In genomic region chr3:150603090-150603887, GRCh38 we compare ENCODE assay signal across 1 cellular context.
A peak's percentile ranks its signal among the peaks of the same experiment; 100 is the strongest.
TF ChIP-seq lines count a peak whose summit lies in the region.

TSS of gene SELENOT (plus strand) at chr3:150603321. CDS start at chr3:150603363, 42 bp downstream.

TF ChIP-seq in HEK293, 187 proteins besides CTCF, POLR2A, EP300 and RAD21 (continued from another document and continues in another):
- TF ChIP-seq PBX3 (CRISPR knock-in tag; IDR thresholded peaks at IDR 0.05) (no peak), ZNF404 (tag by site-specific recombination; IDR thresholded peaks at IDR 0.05) (no peak), SETDB1 (IDR thresholded peaks at IDR 0.05; ENCODE audit: insufficient read length, low read length) (no peak), ZNF623 (tag by site-specific recombination; IDR thresholded peaks at IDR 0.05) (peak; percentile 20; the same call in 1 of the 2 replicates), ZBTB49 (tag by site-specific recombination; IDR thresholded peaks at IDR 0.05; ENCODE audit: low read depth) (no peak), ZNF768 (tag by site-specific recombination; IDR thresholded peaks at IDR 0.05) (0 out of 2 replicates have a peak, but pooled peaks have one; percentile 23), TSHZ1 (tag by site-specific recombination; IDR thresholded peaks at IDR 0.05; ENCODE audit: borderline replicate concordance) (0 out of 2 replicates have a peak, but pooled peaks have one; percentile 40), ZFHX2 (tag by site-specific recombination; conservative IDR thresholded peaks at IDR 0.05) (peak; percentile 76), ZBTB1 (tag by site-specific recombination; IDR thresholded peaks at IDR 0.05) (no peak), ZNF776 (tag by site-specific recombination; IDR thresholded peaks at IDR 0.05; ENCODE audit: borderline replicate concordance) (no peak), PRDM10 (tag by site-specific recombination; IDR thresholded peaks at IDR 0.05) (peak; percentile 56; the same call in 1 of the 2 replicates), ZNF146 (tag by site-specific recombination; IDR thresholded peaks at IDR 0.05) (no peak), GLIS1 (tag by site-specific recombination; IDR thresholded peaks at IDR 0.05) (no peak), ZFP69B (tag by site-specific recombination; IDR thresholded peaks at IDR 0.05) (peak; percentile 84), ZNF274 (IDR thresholded peaks at IDR 0.05; ENCODE audit: low read length) (no peak), ZNF274 (tag by site-specific recombination; IDR thresholded peaks at IDR 0.05; ENCODE audit: borderline replicate concordance) (no peak), ZNF140 (tag by site-specific recombination; IDR thresholded peaks at IDR 0.05) (no peak), ELK4 (IDR thresholded peaks at IDR 0.05; ENCODE audit: borderline replicate concordance, low read depth, low read length) (no peak), ZNF701 (tag by site-specific recombination; IDR thresholded peaks at IDR 0.05) (no peak), ZNF324 (tag by site-specific recombination; IDR thresholded peaks at IDR 0.05) (peak; percentile 89; the same call in 1 of the 2 replicates), SCRT1 (tag by site-specific recombination; IDR thresholded peaks at IDR 0.05; ENCODE audit: borderline replicate concordance) (peak; percentile 94), ZNF692 (tag by site-specific recombination; IDR thresholded peaks at IDR 0.05) (peak; percentile 90), MZF1 (tag by site-specific recombination; IDR thresholded peaks at IDR 0.05; ENCODE audit: borderline replicate concordance) (0 out of 2 replicates have a peak, but pooled peaks have one; percentile 39), ZNF311 (tag by site-specific recombination; IDR thresholded peaks at IDR 0.05; ENCODE audit: borderline replicate concordance) (no peak), ZNF777 (tag by site-specific recombination; IDR thresholded peaks at IDR 0.05; ENCODE audit: borderline replicate concordance) (no peak), ZNF473 (tag by site-specific recombination; IDR thresholded peaks at IDR 0.05) (no peak), ZNF23 (tag by site-specific recombination; IDR thresholded peaks at IDR 0.05; ENCODE audit: borderline replicate concordance) (peak; percentile 49; the same call in 1 of the 2 replicates), ZBTB26 (tag by site-specific recombination; optimal IDR thresholded peaks at IDR 0.05) (peak; percentile 61), ZNF501 (tag by site-specific recombination; IDR thresholded peaks at IDR 0.05) (peak; percentile 84), GLI2 (tag by site-specific recombination; IDR thresholded peaks at IDR 0.05; ENCODE audit: borderline replicate concordance, low read depth) (no peak), ZNF202 (tag by site-specific recombination; IDR thresholded peaks at IDR 0.05; ENCODE audit: borderline replicate concordance) (no peak), ZNF843 (tag by site-specific recombination; IDR thresholded peaks at IDR 0.05) (peak; percentile 22; the same call in 1 of the 2 replicates), SCRT2 (tag by site-specific recombination; IDR thresholded peaks at IDR 0.05) (peak; percentile 99), ZNF426 (tag by site-specific recombination; IDR thresholded peaks at IDR 0.05) (no peak), HOXA7 (CRISPR knock-in tag; IDR thresholded peaks at IDR 0.05; ENCODE audit: borderline replicate concordance) (no peak), ZNF10 (tag by site-specific recombination; IDR thresholded peaks at IDR 0.05) (peak; percentile 54; the same call in 1 of the 2 replicates), ZNF391 (tag by site-specific recombination; IDR thresholded peaks at IDR 0.05; ENCODE audit: borderline replicate concordance, low read depth) (peak; percentile 49; the same call in 1 of the 2 replicates), GFI1B (tag by site-specific recombination; IDR thresholded peaks at IDR 0.05) (peak; percentile 72), ZNF266 (tag by site-specific recombination; IDR thresholded peaks at IDR 0.05; ENCODE audit: low read depth) (no peak), FEZF1 (tag by site-specific recombination; IDR thresholded peaks at IDR 0.05) (no peak; the same call in 1 of the 2 replicates), ZBTB7A (tag by site-specific recombination; IDR thresholded peaks at IDR 0.05; ENCODE audit: low read depth) (no peak), ZFP3 (tag by site-specific recombination; IDR thresholded peaks at IDR 0.05; ENCODE audit: low read depth) (no peak), YY2 (tag by site-specific recombination; IDR thresholded peaks at IDR 0.05) (peak; percentile 67; the same call in 1 of the 2 replicates), ZNF280C (tag by site-specific recombination; IDR thresholded peaks at IDR 0.05) (no peak), MEIS1 (CRISPR knock-in tag; IDR thresholded peaks at IDR 0.05; ENCODE audit: borderline replicate concordance) (no peak), ZNF2 (tag by site-specific recombination; IDR thresholded peaks at IDR 0.05) (peak; percentile 97), ZBTB17 (tag by site-specific recombination; IDR thresholded peaks at IDR 0.05) (peak; percentile 78), ZNF174 (tag by site-specific recombination; IDR thresholded peaks at IDR 0.05) (no peak), ZNF423 (tag by site-specific recombination; IDR thresholded peaks at IDR 0.05) (no peak), ZNF214 (tag by site-specific recombination; IDR thresholded peaks at IDR 0.05; ENCODE audit: borderline replicate concordance) (no peak), ZNF155 (tag by site-specific recombination; IDR thresholded peaks at IDR 0.05) (no peak), ZNF596 (tag by site-specific recombination; IDR thresholded peaks at IDR 0.05) (no peak; the same call in 1 of the 2 replicates)
